1 cellular context compared by ENCODE assay signal in genomic region chr19:48874309-48875135, GRCh38.
TF ChIP-seq lines count a peak whose summit lies in the region.

No MANE protein-coding gene starts in this region.

TF ChIP-seq in K562, 482 proteins besides CTCF, POLR2A, EP300 and RAD21 (continued from another document and continues in another):
- TF ChIP-seq, protein P1, sequence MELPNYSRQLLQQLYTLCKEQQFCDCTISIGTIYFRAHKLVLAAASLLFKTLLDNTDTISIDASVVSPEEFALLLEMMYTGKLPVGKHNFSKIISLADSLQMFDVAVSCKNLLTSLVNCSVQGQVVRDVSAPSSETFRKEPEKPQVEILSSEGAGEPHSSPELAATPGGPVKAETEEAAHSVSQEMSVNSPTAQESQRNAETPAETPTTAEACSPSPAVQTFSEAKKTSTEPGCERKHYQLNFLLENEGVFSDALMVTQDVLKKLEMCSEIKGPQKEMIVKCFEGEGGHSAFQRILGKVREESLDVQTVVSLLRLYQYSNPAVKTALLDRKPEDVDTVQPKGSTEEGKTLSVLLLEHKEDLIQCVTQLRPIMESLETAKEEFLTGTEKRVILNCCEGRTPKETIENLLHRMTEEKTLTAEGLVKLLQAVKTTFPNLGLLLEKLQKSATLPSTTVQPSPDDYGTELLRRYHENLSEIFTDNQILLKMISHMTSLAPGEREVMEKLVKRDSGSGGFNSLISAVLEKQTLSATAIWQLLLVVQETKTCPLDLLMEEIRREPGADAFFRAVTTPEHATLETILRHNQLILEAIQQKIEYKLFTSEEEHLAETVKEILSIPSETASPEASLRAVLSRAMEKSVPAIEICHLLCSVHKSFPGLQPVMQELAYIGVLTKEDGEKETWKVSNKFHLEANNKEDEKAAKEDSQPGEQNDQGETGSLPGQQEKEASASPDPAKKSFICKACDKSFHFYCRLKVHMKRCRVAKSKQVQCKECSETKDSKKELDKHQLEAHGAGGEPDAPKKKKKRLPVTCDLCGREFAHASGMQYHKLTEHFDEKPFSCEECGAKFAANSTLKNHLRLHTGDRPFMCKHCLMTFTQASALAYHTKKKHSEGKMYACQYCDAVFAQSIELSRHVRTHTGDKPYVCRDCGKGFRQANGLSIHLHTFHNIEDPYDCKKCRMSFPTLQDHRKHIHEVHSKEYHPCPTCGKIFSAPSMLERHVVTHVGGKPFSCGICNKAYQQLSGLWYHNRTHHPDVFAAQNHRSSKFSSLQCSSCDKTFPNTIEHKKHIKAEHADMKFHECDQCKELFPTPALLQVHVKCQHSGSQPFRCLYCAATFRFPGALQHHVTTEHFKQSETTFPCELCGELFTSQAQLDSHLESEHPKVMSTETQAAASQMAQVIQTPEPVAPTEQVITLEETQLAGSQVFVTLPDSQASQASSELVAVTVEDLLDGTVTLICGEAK (IDR thresholded peaks at IDR 0.05), result no peak
- TF ChIP-seq, protein P1 (CRISPR knock-in tag; IDR thresholded peaks at IDR 0.05), result no peak
- TF ChIP-seq HMG20B (CRISPR knock-in tag; IDR thresholded peaks at IDR 0.05) (no peak), NCOA1 (IDR thresholded peaks at IDR 0.05; ENCODE audit: low read depth) (no peak), ZNF644 (tag; IDR thresholded peaks at IDR 0.05; ENCODE audit: low read depth) (no peak), SRF (CRISPR knock-in tag; IDR thresholded peaks at IDR 0.05) (no peak), NFIX (CRISPR knock-in tag; IDR thresholded peaks at IDR 0.05; ENCODE audit: low read depth) (peak; percentile 93), ZNF146 (CRISPR knock-in tag; IDR thresholded peaks at IDR 0.05; ENCODE audit: unreplicated experiment) (no peak), CEBPB (tag; IDR thresholded peaks at IDR 0.05) (no peak), ZNF282 (CRISPR knock-in tag; IDR thresholded peaks at IDR 0.05) (no peak), STAT6 (CRISPR knock-in tag; IDR thresholded peaks at IDR 0.05) (no peak), MAFK (IDR thresholded peaks at IDR 0.05; ENCODE audit: low read length) (no peak), SP2 (IDR thresholded peaks at IDR 0.05; ENCODE audit: extremely low read depth, low read depth, low read length, poor library complexity, severe bottlenecking) (no peak), KDM4B (IDR thresholded peaks at IDR 0.05; ENCODE audit: borderline replicate concordance in 2 of 2, low read depth in 1 of 2) (no peak), ZNF224 (CRISPR knock-in tag; IDR thresholded peaks at IDR 0.05) (no peak), RFX5 (IDR thresholded peaks at IDR 0.05; ENCODE audit: low read depth, low read length) (no peak), NR2C2 (CRISPR knock-in tag; IDR thresholded peaks at IDR 0.05) (no peak), NR2C2 (tag; IDR thresholded peaks at IDR 0.05) (no peak), ZNF586 (CRISPR knock-in tag; conservative IDR thresholded peaks at IDR 0.05) (no peak), TRIM24 (IDR thresholded peaks at IDR 0.05) (no peak), ZKSCAN3 (CRISPR knock-in tag; IDR thresholded peaks at IDR 0.05) (no peak), SUPT5H (IDR thresholded peaks at IDR 0.05) (peak; percentile 44; the same call in 1 of the 2 replicates), ZNF76 (CRISPR knock-in tag; IDR thresholded peaks at IDR 0.05; ENCODE audit: borderline replicate concordance) (no peak), ZNF3 (CRISPR knock-in tag; IDR thresholded peaks at IDR 0.05) (no peak), DACH1 (IDR thresholded peaks at IDR 0.05; ENCODE audit: partially characterized antibody) (no peak), KAT8 (IDR thresholded peaks at IDR 0.05; ENCODE audit: low read depth) (no peak), ZNF311 (CRISPR knock-in tag; IDR thresholded peaks at IDR 0.05) (0 out of 2 replicates have a peak, but pooled peaks have one; percentile 17), HINFP (tag; conservative IDR thresholded peaks at IDR 0.05; ENCODE audit: low read depth) (no peak), BRD9 (IDR thresholded peaks at IDR 0.05; ENCODE audit: low read depth, partially characterized antibody) (no peak), NUFIP1 (IDR thresholded peaks at IDR 0.05; ENCODE audit: partially characterized antibody) (no peak), FUS (optimal IDR thresholded peaks at IDR 0.05; ENCODE audit: low read depth, low read length) (no peak), NR2F6 (CRISPR knock-in tag; IDR thresholded peaks at IDR 0.05) (no peak), SIRT6 (IDR thresholded peaks at IDR 0.05; ENCODE audit: low read depth, low read length) (no peak)
- TF ChIP-seq, protein P2, sequence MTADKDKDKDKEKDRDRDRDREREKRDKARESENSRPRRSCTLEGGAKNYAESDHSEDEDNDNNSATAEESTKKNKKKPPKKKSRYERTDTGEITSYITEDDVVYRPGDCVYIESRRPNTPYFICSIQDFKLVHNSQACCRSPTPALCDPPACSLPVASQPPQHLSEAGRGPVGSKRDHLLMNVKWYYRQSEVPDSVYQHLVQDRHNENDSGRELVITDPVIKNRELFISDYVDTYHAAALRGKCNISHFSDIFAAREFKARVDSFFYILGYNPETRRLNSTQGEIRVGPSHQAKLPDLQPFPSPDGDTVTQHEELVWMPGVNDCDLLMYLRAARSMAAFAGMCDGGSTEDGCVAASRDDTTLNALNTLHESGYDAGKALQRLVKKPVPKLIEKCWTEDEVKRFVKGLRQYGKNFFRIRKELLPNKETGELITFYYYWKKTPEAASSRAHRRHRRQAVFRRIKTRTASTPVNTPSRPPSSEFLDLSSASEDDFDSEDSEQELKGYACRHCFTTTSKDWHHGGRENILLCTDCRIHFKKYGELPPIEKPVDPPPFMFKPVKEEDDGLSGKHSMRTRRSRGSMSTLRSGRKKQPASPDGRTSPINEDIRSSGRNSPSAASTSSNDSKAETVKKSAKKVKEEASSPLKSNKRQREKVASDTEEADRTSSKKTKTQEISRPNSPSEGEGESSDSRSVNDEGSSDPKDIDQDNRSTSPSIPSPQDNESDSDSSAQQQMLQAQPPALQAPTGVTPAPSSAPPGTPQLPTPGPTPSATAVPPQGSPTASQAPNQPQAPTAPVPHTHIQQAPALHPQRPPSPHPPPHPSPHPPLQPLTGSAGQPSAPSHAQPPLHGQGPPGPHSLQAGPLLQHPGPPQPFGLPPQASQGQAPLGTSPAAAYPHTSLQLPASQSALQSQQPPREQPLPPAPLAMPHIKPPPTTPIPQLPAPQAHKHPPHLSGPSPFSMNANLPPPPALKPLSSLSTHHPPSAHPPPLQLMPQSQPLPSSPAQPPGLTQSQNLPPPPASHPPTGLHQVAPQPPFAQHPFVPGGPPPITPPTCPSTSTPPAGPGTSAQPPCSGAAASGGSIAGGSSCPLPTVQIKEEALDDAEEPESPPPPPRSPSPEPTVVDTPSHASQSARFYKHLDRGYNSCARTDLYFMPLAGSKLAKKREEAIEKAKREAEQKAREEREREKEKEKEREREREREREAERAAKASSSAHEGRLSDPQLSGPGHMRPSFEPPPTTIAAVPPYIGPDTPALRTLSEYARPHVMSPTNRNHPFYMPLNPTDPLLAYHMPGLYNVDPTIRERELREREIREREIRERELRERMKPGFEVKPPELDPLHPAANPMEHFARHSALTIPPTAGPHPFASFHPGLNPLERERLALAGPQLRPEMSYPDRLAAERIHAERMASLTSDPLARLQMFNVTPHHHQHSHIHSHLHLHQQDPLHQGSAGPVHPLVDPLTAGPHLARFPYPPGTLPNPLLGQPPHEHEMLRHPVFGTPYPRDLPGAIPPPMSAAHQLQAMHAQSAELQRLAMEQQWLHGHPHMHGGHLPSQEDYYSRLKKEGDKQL (CRISPR knock-in tag; IDR thresholded peaks at IDR 0.05; ENCODE audit: borderline replicate concordance), result no peak
- TF ChIP-seq, protein P3, sequence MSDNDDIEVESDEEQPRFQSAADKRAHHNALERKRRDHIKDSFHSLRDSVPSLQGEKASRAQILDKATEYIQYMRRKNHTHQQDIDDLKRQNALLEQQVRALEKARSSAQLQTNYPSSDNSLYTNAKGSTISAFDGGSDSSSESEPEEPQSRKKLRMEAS (CRISPR knock-in tag; IDR thresholded peaks at IDR 0.05), result no peak
- TF ChIP-seq, protein P4, sequence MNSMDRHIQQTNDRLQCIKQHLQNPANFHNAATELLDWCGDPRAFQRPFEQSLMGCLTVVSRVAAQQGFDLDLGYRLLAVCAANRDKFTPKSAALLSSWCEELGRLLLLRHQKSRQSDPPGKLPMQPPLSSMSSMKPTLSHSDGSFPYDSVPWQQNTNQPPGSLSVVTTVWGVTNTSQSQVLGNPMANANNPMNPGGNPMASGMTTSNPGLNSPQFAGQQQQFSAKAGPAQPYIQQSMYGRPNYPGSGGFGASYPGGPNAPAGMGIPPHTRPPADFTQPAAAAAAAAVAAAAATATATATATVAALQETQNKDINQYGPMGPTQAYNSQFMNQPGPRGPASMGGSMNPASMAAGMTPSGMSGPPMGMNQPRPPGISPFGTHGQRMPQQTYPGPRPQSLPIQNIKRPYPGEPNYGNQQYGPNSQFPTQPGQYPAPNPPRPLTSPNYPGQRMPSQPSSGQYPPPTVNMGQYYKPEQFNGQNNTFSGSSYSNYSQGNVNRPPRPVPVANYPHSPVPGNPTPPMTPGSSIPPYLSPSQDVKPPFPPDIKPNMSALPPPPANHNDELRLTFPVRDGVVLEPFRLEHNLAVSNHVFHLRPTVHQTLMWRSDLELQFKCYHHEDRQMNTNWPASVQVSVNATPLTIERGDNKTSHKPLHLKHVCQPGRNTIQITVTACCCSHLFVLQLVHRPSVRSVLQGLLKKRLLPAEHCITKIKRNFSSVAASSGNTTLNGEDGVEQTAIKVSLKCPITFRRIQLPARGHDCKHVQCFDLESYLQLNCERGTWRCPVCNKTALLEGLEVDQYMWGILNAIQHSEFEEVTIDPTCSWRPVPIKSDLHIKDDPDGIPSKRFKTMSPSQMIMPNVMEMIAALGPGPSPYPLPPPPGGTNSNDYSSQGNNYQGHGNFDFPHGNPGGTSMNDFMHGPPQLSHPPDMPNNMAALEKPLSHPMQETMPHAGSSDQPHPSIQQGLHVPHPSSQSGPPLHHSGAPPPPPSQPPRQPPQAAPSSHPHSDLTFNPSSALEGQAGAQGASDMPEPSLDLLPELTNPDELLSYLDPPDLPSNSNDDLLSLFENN (IDR thresholded peaks at IDR 0.05; ENCODE audit: low read depth in 2 of 2, low read length in 2 of 2), result no peak; a peak in 1 of 4 replicates
- TF ChIP-seq, protein P5, sequence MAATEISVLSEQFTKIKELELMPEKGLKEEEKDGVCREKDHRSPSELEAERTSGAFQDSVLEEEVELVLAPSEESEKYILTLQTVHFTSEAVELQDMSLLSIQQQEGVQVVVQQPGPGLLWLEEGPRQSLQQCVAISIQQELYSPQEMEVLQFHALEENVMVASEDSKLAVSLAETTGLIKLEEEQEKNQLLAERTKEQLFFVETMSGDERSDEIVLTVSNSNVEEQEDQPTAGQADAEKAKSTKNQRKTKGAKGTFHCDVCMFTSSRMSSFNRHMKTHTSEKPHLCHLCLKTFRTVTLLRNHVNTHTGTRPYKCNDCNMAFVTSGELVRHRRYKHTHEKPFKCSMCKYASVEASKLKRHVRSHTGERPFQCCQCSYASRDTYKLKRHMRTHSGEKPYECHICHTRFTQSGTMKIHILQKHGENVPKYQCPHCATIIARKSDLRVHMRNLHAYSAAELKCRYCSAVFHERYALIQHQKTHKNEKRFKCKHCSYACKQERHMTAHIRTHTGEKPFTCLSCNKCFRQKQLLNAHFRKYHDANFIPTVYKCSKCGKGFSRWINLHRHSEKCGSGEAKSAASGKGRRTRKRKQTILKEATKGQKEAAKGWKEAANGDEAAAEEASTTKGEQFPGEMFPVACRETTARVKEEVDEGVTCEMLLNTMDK (IDR thresholded peaks at IDR 0.05; ENCODE audit: borderline replicate concordance, insufficient read depth, low read depth, low read length, poor library complexity, severe bottlenecking), result no peak
